In genomic region chr5:142358121-142358520, GRCh38 we compare ENCODE assay signal across 1 cellular context.
A peak's percentile ranks its signal among the peaks of the same experiment; 100 is the strongest.
TF ChIP-seq lines count a peak whose summit lies in the region.

No MANE protein-coding gene starts in this region.

TF ChIP-seq in HepG2, 621 proteins besides CTCF, POLR2A, EP300 and RAD21:
- TF ChIP-seq ZBTB37 (CRISPR knock-in tag; IDR thresholded peaks at IDR 0.05), result no peak
- TF ChIP-seq POLR2G (IDR thresholded peaks at IDR 0.05; ENCODE audit: low read depth, low read length), result peak; percentile 16; the same call in 1 of the 2 replicates
